ENCODE assay signal across 21 cellular contexts in genomic region chr11:5597953-5598352, GRCh38. TPM values are rescaled to one million over a fixed set of nuclear protein-coding genes. Genes with fewer than 3 reads are reported as not detected.
DNase-seq lines count a peak whose midpoint lies in the region; ATAC-seq, FAIRE-seq and TF ChIP-seq lines count a peak whose summit lies in the region.
"Had no signal": no experiment of that assay in that cellular context is flagged by ENCODE, and none has a peak within 500 bp of the region (broad histone marks: within the 10 kb centered on the region; RNA-seq: fewer than 3 reads in every experiment).

No MANE protein-coding gene starts in this region.

- H3K4me3 ChIP-seq in ACC112 (ENCODE audit: low read depth, low read length) (peak overlapping the region; percentile 90), HUES48 (ENCODE audit: low read depth, low read length) (peak overlapping the region; percentile 71)

- DNase-seq in chondrocyte (ENCODE audit: low spot score) (no peak), mesothelial cell of epicardium (ENCODE audit: low spot score in 2 of 2, unreplicated experiment in 2 of 2) (no peak), inferior parietal cortex (ENCODE audit: extremely low spot score) (no peak), GM12892 (ENCODE audit: insufficient read length) (no peak), activated gamma-delta T cell treated with Interleukin-2 at 50 U/mL for 16 hours (no peak)
- DNase-seq: activated CD4-positive, alpha-beta T cell treated with anti-CD3 and anti-CD28 coated beads, Interleukin-2, amount 10 ng/mL, durations not matched to agents 24 days and 14 days; activated T-cell treated with anti-CD3 and anti-CD28 coated beads for 4 hours; Calu3; cerebellar nuclear complex; NCI-H1436 had no signal

- H3K27ac Mint-ChIP-seq in chondrocyte (ENCODE audit: unreplicated experiment) (no peak overlapping the region), mesothelial cell of epicardium (peak overlapping the region; percentile 80)
- H3K27ac Mint-ChIP-seq: activated CD4-positive, alpha-beta T cell treated with anti-CD3 and anti-CD28 coated beads, Interleukin-2, amount 10 ng/mL, durations not matched to agents 24 days and 14 days; activated naive CD8-positive, alpha-beta T cell; progenitor cell of endocrine pancreas; stimulated activated naive CD8-positive, alpha-beta T cell treated with anti-CD3 and anti-CD28 coated beads, Interleukin-15, Interleukin-2, amounts not matched to agents 100 ng/mL and 50 ng/mL, for 24 hours had no signal

- H3K27me3 ChIP-seq in ACC112 (ENCODE audit: insufficient read depth, low read length) = no peaks in the 10 kb centered on the region
- no peaks in the 10 kb centered on the region for H3K27me3 ChIP-seq in HUES48 (ENCODE audit: control insufficient read depth, insufficient read depth, low read length)

- H3K27ac ChIP-seq in ACC112 (ENCODE audit: low read depth, low read length) (no peak overlapping the region), HUES48 (ENCODE audit: low read depth, low read length) (no peak overlapping the region)
- H3K27ac ChIP-seq: HL-60 had no signal

- no peaks in the 10 kb centered on the region for H3K27me3 Mint-ChIP-seq in chondrocyte (ENCODE audit: low read depth)
- no peaks in the 10 kb centered on the region for H3K27me3 Mint-ChIP-seq in mesothelial cell of epicardium (ENCODE audit: low read depth)
- H3K27me3 Mint-ChIP-seq: progenitor cell of endocrine pancreas; stimulated activated naive CD8-positive, alpha-beta T cell treated with anti-CD3 and anti-CD28 coated beads, Interleukin-15, Interleukin-2, amounts not matched to agents 100 ng/mL and 50 ng/mL, for 24 hours had no signal

- ATAC-seq in HG02884 (IDR thresholded peaks at IDR 0.05; ENCODE audit: unreplicated experiment) = no peak

- peak overlapping the region; percentile 3 for H2AFZ ChIP-seq in ACC112 (ENCODE audit: low read length, unreplicated experiment)

- no peak for TF ChIP-seq POLR2A in GM12892 (IDR thresholded peaks at IDR 0.05; ENCODE audit: low read depth, low read length)

- H3K4me3 Mint-ChIP-seq in chondrocyte (ENCODE audit: unreplicated experiment) (peak overlapping the region; percentile 82), mesothelial cell of epicardium (peak overlapping the region; percentile 92)
- H3K4me3 Mint-ChIP-seq: activated CD4-positive, alpha-beta T cell treated with anti-CD3 and anti-CD28 coated beads, Interleukin-2, amount 10 ng/mL, durations not matched to agents 24 days and 14 days; activated naive CD8-positive, alpha-beta T cell; stimulated activated naive CD8-positive, alpha-beta T cell treated with anti-CD3 and anti-CD28 coated beads, Interleukin-15, Interleukin-2, amounts not matched to agents 100 ng/mL and 50 ng/mL, for 24 hours had no signal

- H3K9ac ChIP-seq in HUES48 (ENCODE audit: low read depth, low read length) = no peak overlapping the region

- H3K4me1 Mint-ChIP-seq in chondrocyte (ENCODE audit: low read depth) = peaks cover 43% of the 10 kb centered on the region
- H3K4me1 Mint-ChIP-seq in mesothelial cell of epicardium = peaks cover 48% of the 10 kb centered on the region

- H3K36me3 ChIP-seq in ACC112 (ENCODE audit: insufficient read depth, low read length) (no peaks in the 10 kb centered on the region), HUES48 (ENCODE audit: control insufficient read depth, insufficient read depth, low read length) (no peaks in the 10 kb centered on the region)

- TF ChIP-seq CTCF in chondrocyte (IDR thresholded peaks at IDR 0.05) (no peak), mesothelial cell of epicardium (IDR thresholded peaks at IDR 0.05; ENCODE audit: unreplicated experiment) (no peak)

- no peaks in the 10 kb centered on the region for H3K9me3 Mint-ChIP-seq in chondrocyte (ENCODE audit: low read depth)
- H3K9me3 Mint-ChIP-seq in mesothelial cell of epicardium = no peaks in the 10 kb centered on the region
- H3K9me3 Mint-ChIP-seq: activated CD4-positive, alpha-beta T cell treated with anti-CD3 and anti-CD28 coated beads, Interleukin-2, amount 10 ng/mL, durations not matched to agents 24 days and 14 days; stimulated activated naive CD8-positive, alpha-beta T cell treated with anti-CD3 and anti-CD28 coated beads, Interleukin-15, Interleukin-2, amounts not matched to agents 100 ng/mL and 50 ng/mL, for 24 hours had no signal

- H3K4me1 ChIP-seq in ACC112 (ENCODE audit: control insufficient read depth, insufficient read depth, low read length, unreplicated experiment) (peaks cover 33% of the 10 kb centered on the region), HUES48 (ENCODE audit: control insufficient read depth, insufficient read depth, low read length) (peaks cover 33% of the 10 kb centered on the region)

- H3K9me3 ChIP-seq in HUES48 (ENCODE audit: control insufficient read depth, insufficient read depth, low read length) = no peaks in the 10 kb centered on the region

- H3K36me3 Mint-ChIP-seq in chondrocyte (ENCODE audit: low read depth) (peaks cover 1% of the 10 kb centered on the region), mesothelial cell of epicardium (no peaks in the 10 kb centered on the region)
- H3K36me3 Mint-ChIP-seq: activated naive CD8-positive, alpha-beta T cell had no signal

- FAIRE-seq in GM12892 (lab: Jason Lieb, UNC) = no peak

- peaks cover 11% of the 10 kb centered on the region for H3K79me2 ChIP-seq in ACC112 (ENCODE audit: control insufficient read depth, insufficient read depth, low read length, unreplicated experiment)

RNA-seq across cellular contexts. Expression of gene TRIM6, which starts 1.5 kb away (rescaled TPM):
- total RNA-seq in chondrocyte = 1.5 to 2.3 TPM (median 2.1 TPM) in 3 replicates
- 13.4 to 14.6 TPM (median 14.0 TPM) in 3 replicates for total RNA-seq in mesothelial cell of epicardium
- polyA plus RNA-seq in GM12892 (2012; ENCODE audit: missing spikeins) = 1.0 TPM

RNA-seq across cellular contexts. Expression of gene OR52B6, which starts 17.3 kb away (rescaled TPM):
- total RNA-seq in chondrocyte (not detected in 3 replicates), mesothelial cell of epicardium (not detected in 3 replicates)
- polyA plus RNA-seq in GM12892 (2012; ENCODE audit: missing spikeins) = 0.47 TPM
- total RNA-seq: activated CD4-positive, alpha-beta T cell treated with anti-CD3 and anti-CD28 coated beads, Interleukin-2, amount 10 ng/mL, durations not matched to agents 24 days and 14 days; Calu3; kidney epithelial cell; LHCN-M2; mucosa of gallbladder; progenitor cell of endocrine pancreas; SK-MEL-5 had no signal

RNA-seq across cellular contexts. Expression of gene TRIM34, which starts 26.8 kb away (rescaled TPM):
- total RNA-seq in chondrocyte (1.6 to 4.0 TPM (median 2.1 TPM) in 3 replicates), mesothelial cell of epicardium (5.0 to 7.1 TPM (median 5.1 TPM) in 3 replicates)
- polyA plus RNA-seq in GM12892 (2012; ENCODE audit: missing spikeins) = 24.7 TPM

RNA-seq across cellular contexts. Expression of gene OR52H1, which starts 49.6 kb away (rescaled TPM):
- total RNA-seq in chondrocyte = 0.39 TPM in 1 of 3 replicates, not detected in the others
- total RNA-seq in mesothelial cell of epicardium = 0.73 to 1.6 TPM (median 1.3 TPM) in 3 replicates
- polyA plus RNA-seq in GM12892 (2012; ENCODE audit: missing spikeins) = not detected
- total RNA-seq: activated CD4-positive, alpha-beta T cell treated with anti-CD3 and anti-CD28 coated beads, Interleukin-2, amount 10 ng/mL, durations not matched to agents 24 days and 14 days; Calu3; LHCN-M2; mucosa of gallbladder; SK-MEL-5 had no signal
